Comparison of ENCODE assay signal across 8 cellular contexts in the genomic region with DNA sequence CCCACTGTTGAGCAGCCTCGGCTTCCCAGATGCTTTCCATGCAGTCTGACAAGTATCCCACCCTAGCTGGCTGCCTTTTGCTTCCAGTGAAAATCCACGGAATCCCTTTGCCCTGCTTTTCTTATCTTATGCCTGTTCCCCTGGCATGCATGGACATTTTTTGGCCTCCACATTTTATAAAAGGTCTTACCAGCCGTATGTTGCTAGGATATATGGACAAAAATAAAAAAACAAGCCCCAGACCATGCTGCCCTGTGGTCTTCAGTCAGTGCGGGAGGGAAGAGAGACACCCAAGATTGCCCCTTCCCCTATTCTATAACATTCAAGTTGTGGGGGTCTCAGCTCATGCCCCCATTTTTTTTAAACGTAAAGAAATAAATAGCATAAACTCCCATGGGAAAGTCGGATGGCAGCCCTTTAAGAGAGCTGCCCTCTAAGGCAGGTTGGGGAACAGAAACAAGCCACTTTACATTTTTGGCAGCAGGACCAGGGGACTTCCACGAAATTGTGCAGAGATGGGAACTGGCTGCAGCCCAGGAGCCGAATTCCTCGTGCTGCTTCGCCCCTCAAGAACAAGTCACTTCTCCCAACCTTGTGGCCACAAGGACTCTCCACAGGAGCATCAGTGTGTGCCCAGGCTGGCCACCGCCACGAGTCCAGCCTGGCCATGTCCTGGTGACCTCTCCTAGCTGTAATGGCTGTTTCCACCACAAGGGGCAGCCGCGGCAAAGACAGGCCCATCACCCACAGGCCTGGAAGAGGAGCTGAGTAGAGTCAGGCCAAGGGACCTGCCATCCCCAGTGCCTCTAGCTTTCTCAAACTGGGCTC.
DNase-seq lines count a peak whose midpoint lies in the region; ATAC-seq lines count a peak whose summit lies in the region.

No MANE protein-coding gene starts in this region.

- peak; percentile 72 for ATAC-seq in HG03442 (IDR thresholded peaks at IDR 0.05; ENCODE audit: unreplicated experiment)

- H3K27ac ChIP-seq in caudate nucleus (ENCODE audit: low read depth, low read length): no peak overlapping the region

- DNase-seq in SIG-M5 treated with dmso at 0.1 percent for 504 hours (lab: John Stamatoyannopoulos, UW; ENCODE audit: unreplicated experiment): peak; percentile 57
- DNase-seq in SIG-M5 (lab: John Stamatoyannopoulos, UW): no peak
- peak; percentile 11 for DNase-seq in T-helper 9 cell
- peak in 52 of 61 donors; percentile 5 to 75 (median 32) for DNase-seq in caudate nucleus (lab: John Stamatoyannopoulos, UW)
- peak; percentile 88 for DNase-seq in left kidney (ENCODE audit: low read depth, low spot score)
- peak; percentile 19 to 54 for DNase-seq in stimulated activated CD4-positive, alpha-beta T cell treated with anti-CD3 and anti-CD28 coated beads, Interleukin-4, amount 100 ng/mL, for 48 hours (ENCODE audit: low read depth in 2 of 2)
- DNase-seq in NCI-H226: no peak

Comparison
In these comparisons a context has a peak if more than half of its experiments do, and no peak if none do; other contexts are left out.
1. DNase-seq: peak in SIG-M5 treated with dmso at 0.1 percent for 504 hours (single experiment), T-helper 9 cell (single experiment), caudate nucleus (52 of 61), left kidney (single experiment) and stimulated activated CD4-positive, alpha-beta T cell treated with anti-CD3 and anti-CD28 coated beads, Interleukin-4, amount 100 ng/mL, for 48 hours (2 of 2); none in SIG-M5 (single experiment) and NCI-H226 (single experiment).